ENCODE assay signal across 1 cellular context in the genomic region with DNA sequence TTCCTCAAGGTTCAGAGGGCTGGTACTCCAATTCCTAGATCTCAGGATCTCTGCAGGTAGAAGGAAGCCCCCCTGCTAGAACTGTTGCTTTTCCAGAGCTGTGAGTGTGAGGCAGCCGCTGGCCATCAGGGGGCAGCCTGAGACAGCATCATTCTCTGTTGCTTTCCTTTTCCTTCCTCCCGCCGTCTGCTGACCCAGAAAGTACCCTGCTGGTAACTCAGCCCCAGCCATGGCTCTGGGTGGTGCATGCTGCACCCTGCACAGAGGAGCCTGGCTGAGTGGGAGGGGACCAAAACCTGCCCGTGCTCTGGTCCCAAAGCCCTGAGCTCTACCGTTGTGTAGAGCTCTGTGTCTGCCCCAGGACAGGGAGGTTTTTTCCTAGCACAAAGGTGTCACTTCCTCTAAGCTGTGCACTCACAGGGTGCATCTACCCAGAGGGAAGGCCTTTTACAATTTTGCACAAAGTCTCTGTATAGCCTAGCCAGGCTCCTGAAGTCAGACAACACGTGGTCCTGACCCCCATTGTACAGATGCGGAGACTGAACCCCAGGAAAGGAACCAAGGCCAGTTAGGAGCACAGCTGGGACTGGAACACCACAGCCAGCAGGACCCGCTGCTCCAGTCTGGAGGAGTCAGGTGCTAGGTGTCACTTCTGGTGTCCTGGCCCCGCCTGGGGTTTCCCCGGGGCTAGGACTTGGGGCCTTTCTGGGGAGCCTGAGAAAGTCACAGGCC.
TF ChIP-seq lines count a peak whose summit lies in the region.

No MANE protein-coding gene starts in this region.

TF ChIP-seq in GM23338, 12 proteins besides CTCF, POLR2A, EP300 and RAD21 (continued from another document):
- TF ChIP-seq, protein P1, sequence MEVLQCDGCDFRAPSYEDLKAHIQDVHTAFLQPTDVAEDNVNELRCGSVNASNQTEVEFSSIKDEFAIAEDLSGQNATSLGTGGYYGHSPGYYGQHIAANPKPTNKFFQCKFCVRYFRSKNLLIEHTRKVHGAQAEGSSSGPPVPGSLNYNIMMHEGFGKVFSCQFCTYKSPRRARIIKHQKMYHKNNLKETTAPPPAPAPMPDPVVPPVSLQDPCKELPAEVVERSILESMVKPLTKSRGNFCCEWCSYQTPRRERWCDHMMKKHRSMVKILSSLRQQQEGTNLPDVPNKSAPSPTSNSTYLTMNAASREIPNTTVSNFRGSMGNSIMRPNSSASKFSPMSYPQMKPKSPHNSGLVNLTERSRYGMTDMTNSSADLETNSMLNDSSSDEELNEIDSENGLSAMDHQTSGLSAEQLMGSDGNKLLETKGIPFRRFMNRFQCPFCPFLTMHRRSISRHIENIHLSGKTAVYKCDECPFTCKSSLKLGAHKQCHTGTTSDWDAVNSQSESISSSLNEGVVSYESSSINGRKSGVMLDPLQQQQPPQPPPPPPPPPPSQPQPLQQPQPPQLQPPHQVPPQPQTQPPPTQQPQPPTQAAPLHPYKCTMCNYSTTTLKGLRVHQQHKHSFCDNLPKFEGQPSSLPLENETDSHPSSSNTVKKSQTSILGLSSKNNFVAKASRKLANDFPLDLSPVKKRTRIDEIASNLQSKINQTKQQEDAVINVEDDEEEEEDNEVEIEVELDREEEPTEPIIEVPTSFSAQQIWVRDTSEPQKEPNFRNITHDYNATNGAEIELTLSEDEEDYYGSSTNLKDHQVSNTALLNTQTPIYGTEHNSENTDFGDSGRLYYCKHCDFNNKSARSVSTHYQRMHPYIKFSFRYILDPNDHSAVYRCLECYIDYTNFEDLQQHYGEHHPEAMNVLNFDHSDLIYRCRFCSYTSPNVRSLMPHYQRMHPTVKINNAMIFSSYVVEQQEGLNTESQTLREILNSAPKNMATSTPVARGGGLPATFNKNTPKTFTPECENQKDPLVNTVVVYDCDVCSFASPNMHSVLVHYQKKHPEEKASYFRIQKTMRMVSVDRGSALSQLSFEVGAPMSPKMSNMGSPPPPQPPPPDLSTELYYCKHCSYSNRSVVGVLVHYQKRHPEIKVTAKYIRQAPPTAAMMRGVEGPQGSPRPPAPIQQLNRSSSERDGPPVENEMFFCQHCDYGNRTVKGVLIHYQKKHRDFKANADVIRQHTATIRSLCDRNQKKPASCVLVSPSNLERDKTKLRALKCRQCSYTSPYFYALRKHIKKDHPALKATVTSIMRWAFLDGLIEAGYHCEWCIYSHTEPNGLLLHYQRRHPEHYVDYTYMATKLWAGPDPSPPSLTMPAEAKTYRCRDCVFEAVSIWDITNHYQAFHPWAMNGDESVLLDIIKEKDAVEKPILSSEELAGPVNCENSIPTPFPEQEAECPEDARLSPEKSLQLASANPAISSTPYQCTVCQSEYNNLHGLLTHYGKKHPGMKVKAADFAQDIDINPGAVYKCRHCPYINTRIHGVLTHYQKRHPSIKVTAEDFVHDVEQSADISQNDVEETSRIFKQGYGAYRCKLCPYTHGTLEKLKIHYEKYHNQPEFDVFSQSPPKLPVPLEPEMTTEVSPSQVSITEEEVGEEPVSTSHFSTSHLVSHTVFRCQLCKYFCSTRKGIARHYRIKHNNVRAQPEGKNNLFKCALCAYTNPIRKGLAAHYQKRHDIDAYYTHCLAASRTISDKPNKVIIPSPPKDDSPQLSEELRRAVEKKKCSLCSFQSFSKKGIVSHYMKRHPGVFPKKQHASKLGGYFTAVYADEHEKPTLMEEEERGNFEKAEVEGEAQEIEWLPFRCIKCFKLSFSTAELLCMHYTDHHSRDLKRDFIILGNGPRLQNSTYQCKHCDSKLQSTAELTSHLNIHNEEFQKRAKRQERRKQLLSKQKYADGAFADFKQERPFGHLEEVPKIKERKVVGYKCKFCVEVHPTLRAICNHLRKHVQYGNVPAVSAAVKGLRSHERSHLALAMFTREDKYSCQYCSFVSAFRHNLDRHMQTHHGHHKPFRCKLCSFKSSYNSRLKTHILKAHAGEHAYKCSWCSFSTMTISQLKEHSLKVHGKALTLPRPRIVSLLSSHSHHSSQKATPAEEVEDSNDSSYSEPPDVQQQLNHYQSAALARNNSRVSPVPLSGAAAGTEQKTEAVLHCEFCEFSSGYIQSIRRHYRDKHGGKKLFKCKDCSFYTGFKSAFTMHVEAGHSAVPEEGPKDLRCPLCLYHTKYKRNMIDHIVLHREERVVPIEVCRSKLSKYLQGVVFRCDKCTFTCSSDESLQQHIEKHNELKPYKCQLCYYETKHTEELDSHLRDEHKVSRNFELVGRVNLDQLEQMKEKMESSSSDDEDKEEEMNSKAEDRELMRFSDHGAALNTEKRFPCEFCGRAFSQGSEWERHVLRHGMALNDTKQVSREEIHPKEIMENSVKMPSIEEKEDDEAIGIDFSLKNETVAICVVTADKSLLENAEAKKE (CRISPR knock-in tag; IDR thresholded peaks at IDR 0.05), result no peak
- TF ChIP-seq, protein P2, sequence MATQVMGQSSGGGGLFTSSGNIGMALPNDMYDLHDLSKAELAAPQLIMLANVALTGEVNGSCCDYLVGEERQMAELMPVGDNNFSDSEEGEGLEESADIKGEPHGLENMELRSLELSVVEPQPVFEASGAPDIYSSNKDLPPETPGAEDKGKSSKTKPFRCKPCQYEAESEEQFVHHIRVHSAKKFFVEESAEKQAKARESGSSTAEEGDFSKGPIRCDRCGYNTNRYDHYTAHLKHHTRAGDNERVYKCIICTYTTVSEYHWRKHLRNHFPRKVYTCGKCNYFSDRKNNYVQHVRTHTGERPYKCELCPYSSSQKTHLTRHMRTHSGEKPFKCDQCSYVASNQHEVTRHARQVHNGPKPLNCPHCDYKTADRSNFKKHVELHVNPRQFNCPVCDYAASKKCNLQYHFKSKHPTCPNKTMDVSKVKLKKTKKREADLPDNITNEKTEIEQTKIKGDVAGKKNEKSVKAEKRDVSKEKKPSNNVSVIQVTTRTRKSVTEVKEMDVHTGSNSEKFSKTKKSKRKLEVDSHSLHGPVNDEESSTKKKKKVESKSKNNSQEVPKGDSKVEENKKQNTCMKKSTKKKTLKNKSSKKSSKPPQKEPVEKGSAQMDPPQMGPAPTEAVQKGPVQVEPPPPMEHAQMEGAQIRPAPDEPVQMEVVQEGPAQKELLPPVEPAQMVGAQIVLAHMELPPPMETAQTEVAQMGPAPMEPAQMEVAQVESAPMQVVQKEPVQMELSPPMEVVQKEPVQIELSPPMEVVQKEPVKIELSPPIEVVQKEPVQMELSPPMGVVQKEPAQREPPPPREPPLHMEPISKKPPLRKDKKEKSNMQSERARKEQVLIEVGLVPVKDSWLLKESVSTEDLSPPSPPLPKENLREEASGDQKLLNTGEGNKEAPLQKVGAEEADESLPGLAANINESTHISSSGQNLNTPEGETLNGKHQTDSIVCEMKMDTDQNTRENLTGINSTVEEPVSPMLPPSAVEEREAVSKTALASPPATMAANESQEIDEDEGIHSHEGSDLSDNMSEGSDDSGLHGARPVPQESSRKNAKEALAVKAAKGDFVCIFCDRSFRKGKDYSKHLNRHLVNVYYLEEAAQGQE (IDR thresholded peaks at IDR 0.05; ENCODE audit: unreplicated experiment), result no peak
- no peak for TF ChIP-seq JUNB (IDR thresholded peaks at IDR 0.05; ENCODE audit: unreplicated experiment)
- TF ChIP-seq ZNF331 (CRISPR knock-in tag; IDR thresholded peaks at IDR 0.05; ENCODE audit: low read depth), result no peak
- TF ChIP-seq STAT1 (IDR thresholded peaks at IDR 0.05; ENCODE audit: unreplicated experiment), result no peak
